Comparison of ENCODE assay signal across 11 cellular contexts in the genomic region with DNA sequence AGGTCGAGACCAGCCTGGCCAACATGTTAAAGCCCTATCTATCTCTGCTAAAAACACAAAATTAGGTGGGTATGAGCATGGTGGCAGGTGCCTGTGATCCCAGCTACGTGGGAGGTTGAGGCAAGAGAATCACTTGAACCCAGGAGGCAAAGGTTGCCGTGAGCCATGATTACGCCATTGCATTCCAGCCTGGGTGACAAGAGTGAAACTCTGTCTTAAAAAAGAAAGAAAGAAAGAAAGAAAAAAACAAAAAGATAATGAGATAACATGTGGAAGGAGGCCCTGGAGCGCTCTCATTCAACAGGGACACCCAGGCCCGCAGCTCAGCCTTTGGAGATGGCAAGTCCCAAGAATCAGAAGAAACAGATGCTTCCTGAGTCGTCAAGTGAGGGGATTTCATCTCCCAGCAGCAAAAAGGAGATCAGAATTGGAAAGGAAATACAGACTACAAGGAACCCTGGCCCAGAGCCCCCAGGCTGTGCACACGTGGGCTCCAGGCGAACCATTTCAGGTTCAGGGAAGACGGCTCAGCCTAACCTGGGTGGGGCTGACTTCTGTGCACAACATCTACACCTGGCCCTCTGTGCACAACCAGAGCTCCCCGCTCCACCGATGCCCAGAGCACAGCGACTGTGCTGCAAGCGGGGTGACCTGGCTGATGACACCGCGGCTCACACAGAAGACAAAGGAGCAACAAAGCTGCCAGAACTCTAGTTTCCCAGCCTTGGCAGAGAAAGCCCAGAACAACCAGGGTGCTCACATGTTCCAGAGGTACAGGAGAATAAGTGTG. TPM values are rescaled to one million over a fixed set of nuclear protein-coding genes. Genes with fewer than 3 reads are reported as not detected.
A peak's percentile ranks its signal among the peaks of the same experiment; 100 is the strongest.
DNase-seq lines count a peak whose midpoint lies in the region; ATAC-seq and TF ChIP-seq lines count a peak whose summit lies in the region.
"Had no signal": no experiment of that assay in that cellular context is flagged by ENCODE, and none has a peak within 500 bp of the region (broad histone marks: within the 10 kb centered on the region; RNA-seq: fewer than 3 reads in every experiment).

No MANE protein-coding gene starts in this region.

- TF ChIP-seq CTCF in glutamatergic neuron (IDR thresholded peaks at IDR 0.05; ENCODE audit: partially characterized antibody, unreplicated experiment), result no peak
- no peak for TF ChIP-seq CTCF in nephron (IDR thresholded peaks at IDR 0.05; ENCODE audit: unreplicated experiment in 3 of 3)
- no peak for TF ChIP-seq CTCF in vagina (IDR thresholded peaks at IDR 0.05)

- no peaks in the 10 kb centered on the region for H3K9me3 Mint-ChIP-seq in activated T-cell treated with anti-CD3 and anti-CD28 coated beads, Interleukin-2, amount 50 U/mL, for 72 hours
- peaks cover 6% of the 10 kb centered on the region for H3K9me3 Mint-ChIP-seq in glutamatergic neuron (ENCODE audit: unreplicated experiment)
- no peaks in the 10 kb centered on the region for H3K9me3 Mint-ChIP-seq in nephron

- DNase-seq in activated T-cell treated with anti-CD3 and anti-CD28 coated beads, Interleukin-2, amount 50 U/mL, for 72 hours, result no peak
- no peak for DNase-seq in activated T-cell treated with anti-CD3 and anti-CD28 coated beads, Interleukin-2, amount 50 U/mL, for 1 hour
- no peak for DNase-seq in glutamatergic neuron
- DNase-seq in vagina (ENCODE audit: extremely low spot score in 2 of 2), result no peak
- no peak for DNase-seq in stimulated activated CD4-positive, alpha-beta T cell treated with anti-CD3 and anti-CD28 coated beads, Interleukin-4, amount 100 ng/mL, for 4 hours
- DNase-seq in NCI-H1436 (lab: John Stamatoyannopoulos, UW), result no peak
- DNase-seq: activated naive CD4-positive, alpha-beta T cell treated with anti-CD3 and anti-CD28 coated beads, Interleukin-2, amount 50 U/mL, for 16 hours; NCI-H2227 treated with DMSO at 0.1 percent for 48 hours; T-helper 2 cell had no signal

- H3K4me1 ChIP-seq in vagina, result peaks cover 60% of the 10 kb centered on the region

- peak overlapping the region; percentile 84 for H3K27ac ChIP-seq in vagina

- peaks cover 35% of the 10 kb centered on the region for H3K4me1 Mint-ChIP-seq in activated T-cell treated with anti-CD3 and anti-CD28 coated beads, Interleukin-2, amount 50 U/mL, for 72 hours (ENCODE audit: low read depth)
- H3K4me1 Mint-ChIP-seq in glutamatergic neuron (ENCODE audit: low read depth, unreplicated experiment) (peaks cover 38% of the 10 kb centered on the region), nephron (peaks cover 78% of the 10 kb centered on the region)

- peak overlapping the region; percentile 65 for H3K27ac Mint-ChIP-seq in activated T-cell treated with anti-CD3 and anti-CD28 coated beads, Interleukin-2, amount 50 U/mL, for 72 hours
- H3K27ac Mint-ChIP-seq in glutamatergic neuron (ENCODE audit: unreplicated experiment) (peak overlapping the region; percentile 66), nephron (peak overlapping the region; percentile 90 to 93 (median 91))

- H3K27me3 Mint-ChIP-seq in activated T-cell treated with anti-CD3 and anti-CD28 coated beads, Interleukin-2, amount 50 U/mL, for 72 hours (ENCODE audit: low read depth), result no peaks in the 10 kb centered on the region
- H3K27me3 Mint-ChIP-seq in glutamatergic neuron (ENCODE audit: unreplicated experiment) (peaks cover 2% of the 10 kb centered on the region), nephron (ENCODE audit: low read depth) (no peaks in the 10 kb centered on the region)

- H3K27me3 ChIP-seq in vagina, result no peaks in the 10 kb centered on the region

- intact Hi-C loops in vagina (cut with DNase I), result no loop called here

- no peaks in the 10 kb centered on the region for H3K9me3 ChIP-seq in vagina

- no peaks in the 10 kb centered on the region for H3K36me3 Mint-ChIP-seq in activated T-cell treated with anti-CD3 and anti-CD28 coated beads, Interleukin-2, amount 50 U/mL, for 72 hours (ENCODE audit: insufficient read depth in 2 of 2)
- H3K36me3 Mint-ChIP-seq in glutamatergic neuron (ENCODE audit: unreplicated experiment), result peaks cover 3% of the 10 kb centered on the region
- H3K36me3 Mint-ChIP-seq in nephron (ENCODE audit: low read depth), result peaks cover 19% of the 10 kb centered on the region

- no peaks in the 10 kb centered on the region for H3K36me3 ChIP-seq in vagina

- H3K4me3 ChIP-seq in vagina, result no peak overlapping the region

- no peak overlapping the region for H3K4me3 Mint-ChIP-seq in activated T-cell treated with anti-CD3 and anti-CD28 coated beads, Interleukin-2, amount 50 U/mL, for 72 hours
- H3K4me3 Mint-ChIP-seq in glutamatergic neuron (ENCODE audit: unreplicated experiment) (peak overlapping the region; percentile 20), nephron (peak overlapping the region in 1 of 3 experiments; percentile 39)

- ATAC-seq in activated T-cell treated with anti-CD3 and anti-CD28 coated beads, Interleukin-2, amount 50 U/mL, for 72 hours (replicated peaks in 1 of 2), result no peak
- no peak for ATAC-seq in GM21381 (IDR thresholded peaks at IDR 0.05; ENCODE audit: unreplicated experiment)

- no peak for TF ChIP-seq POLR2A in vagina (IDR thresholded peaks at IDR 0.05)

RNA-seq across cellular contexts. Expression of gene GNA12, which starts 33.2 kb away (rescaled TPM):
- total RNA-seq in activated T-cell treated with anti-CD3 and anti-CD28 coated beads, Interleukin-2, amount 50 U/mL, for 72 hours, result 10 to 100 TPM; 37.0 to 46.6 TPM
- 66.2 TPM for total RNA-seq in glutamatergic neuron (ENCODE audit: unreplicated experiment)
- total RNA-seq in vagina, result 29.5 TPM
